Comparison of ENCODE assay signal across 1 cellular context in genomic region chr20:54207743-54208491, GRCh38.
TF ChIP-seq lines count a peak whose summit lies in the region.

Gene PFDN4, plus strand, starts transcription at chr20:54208087. Its CDS starts 14 bp downstream, at chr20:54208101.

TF ChIP-seq in HepG2, 621 proteins besides CTCF, POLR2A, EP300 and RAD21 (continued from another document and continues in another):
- peak; percentile 99 to 100 for TF ChIP-seq HMGXB4 (CRISPR knock-in tag; IDR thresholded peaks at IDR 0.05; ENCODE audit: borderline replicate concordance in 1 of 2, low read depth in 1 of 2)
- TF ChIP-seq ZNF850 (CRISPR knock-in tag; conservative IDR thresholded peaks at IDR 0.05) = no peak
- TF ChIP-seq POLR2G (IDR thresholded peaks at IDR 0.05; ENCODE audit: low read depth, low read length) = peak; percentile 96
- TF ChIP-seq, protein P1, sequence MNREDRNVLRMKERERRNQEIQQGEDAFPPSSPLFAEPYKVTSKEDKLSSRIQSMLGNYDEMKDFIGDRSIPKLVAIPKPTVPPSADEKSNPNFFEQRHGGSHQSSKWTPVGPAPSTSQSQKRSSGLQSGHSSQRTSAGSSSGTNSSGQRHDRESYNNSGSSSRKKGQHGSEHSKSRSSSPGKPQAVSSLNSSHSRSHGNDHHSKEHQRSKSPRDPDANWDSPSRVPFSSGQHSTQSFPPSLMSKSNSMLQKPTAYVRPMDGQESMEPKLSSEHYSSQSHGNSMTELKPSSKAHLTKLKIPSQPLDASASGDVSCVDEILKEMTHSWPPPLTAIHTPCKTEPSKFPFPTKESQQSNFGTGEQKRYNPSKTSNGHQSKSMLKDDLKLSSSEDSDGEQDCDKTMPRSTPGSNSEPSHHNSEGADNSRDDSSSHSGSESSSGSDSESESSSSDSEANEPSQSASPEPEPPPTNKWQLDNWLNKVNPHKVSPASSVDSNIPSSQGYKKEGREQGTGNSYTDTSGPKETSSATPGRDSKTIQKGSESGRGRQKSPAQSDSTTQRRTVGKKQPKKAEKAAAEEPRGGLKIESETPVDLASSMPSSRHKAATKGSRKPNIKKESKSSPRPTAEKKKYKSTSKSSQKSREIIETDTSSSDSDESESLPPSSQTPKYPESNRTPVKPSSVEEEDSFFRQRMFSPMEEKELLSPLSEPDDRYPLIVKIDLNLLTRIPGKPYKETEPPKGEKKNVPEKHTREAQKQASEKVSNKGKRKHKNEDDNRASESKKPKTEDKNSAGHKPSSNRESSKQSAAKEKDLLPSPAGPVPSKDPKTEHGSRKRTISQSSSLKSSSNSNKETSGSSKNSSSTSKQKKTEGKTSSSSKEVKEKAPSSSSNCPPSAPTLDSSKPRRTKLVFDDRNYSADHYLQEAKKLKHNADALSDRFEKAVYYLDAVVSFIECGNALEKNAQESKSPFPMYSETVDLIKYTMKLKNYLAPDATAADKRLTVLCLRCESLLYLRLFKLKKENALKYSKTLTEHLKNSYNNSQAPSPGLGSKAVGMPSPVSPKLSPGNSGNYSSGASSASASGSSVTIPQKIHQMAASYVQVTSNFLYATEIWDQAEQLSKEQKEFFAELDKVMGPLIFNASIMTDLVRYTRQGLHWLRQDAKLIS (CRISPR knock-in tag; IDR thresholded peaks at IDR 0.05) = no peak
- TF ChIP-seq TOPORS (CRISPR knock-in tag; IDR thresholded peaks at IDR 0.05) = peak; percentile 95
- TF ChIP-seq MAFG (CRISPR knock-in tag; IDR thresholded peaks at IDR 0.05) = 0 out of 2 replicates have a peak, but pooled peaks have one; percentile 5
- TF ChIP-seq TMF1 (CRISPR knock-in tag; IDR thresholded peaks at IDR 0.05; ENCODE audit: low read depth) = peak; percentile 82
- no peak for TF ChIP-seq RFX1 (IDR thresholded peaks at IDR 0.05)
- TF ChIP-seq ZNF546 (CRISPR knock-in tag; conservative IDR thresholded peaks at IDR 0.05) = peak; percentile 95; the same call in 1 of the 2 replicates
- peak; percentile 56; the same call in 1 of the 2 replicates for TF ChIP-seq ZBTB7A (CRISPR knock-in tag; IDR thresholded peaks at IDR 0.05)
- TF ChIP-seq TBL1XR1 (IDR thresholded peaks at IDR 0.05; ENCODE audit: borderline replicate concordance, low read length, partially characterized antibody) = peak; percentile 76
- peak; percentile 99 for TF ChIP-seq ASH2L (IDR thresholded peaks at IDR 0.05; ENCODE audit: insufficient read length, low read depth, low read length)
- TF ChIP-seq ATF4 (CRISPR knock-in tag; IDR thresholded peaks at IDR 0.05) = peak in 1 of 2 experiments; percentile 85; a peak in 2 of 4 replicates
- peak; percentile 79 for TF ChIP-seq RELA (CRISPR knock-in tag; IDR thresholded peaks at IDR 0.05)
- peak; percentile 94 for TF ChIP-seq ZNF354B (CRISPR knock-in tag; IDR thresholded peaks at IDR 0.05)
- TF ChIP-seq KLF11 (CRISPR knock-in tag; IDR thresholded peaks at IDR 0.05) = 0 out of 2 replicates have a peak, but pooled peaks have one; percentile 76
- TF ChIP-seq, protein P2, sequence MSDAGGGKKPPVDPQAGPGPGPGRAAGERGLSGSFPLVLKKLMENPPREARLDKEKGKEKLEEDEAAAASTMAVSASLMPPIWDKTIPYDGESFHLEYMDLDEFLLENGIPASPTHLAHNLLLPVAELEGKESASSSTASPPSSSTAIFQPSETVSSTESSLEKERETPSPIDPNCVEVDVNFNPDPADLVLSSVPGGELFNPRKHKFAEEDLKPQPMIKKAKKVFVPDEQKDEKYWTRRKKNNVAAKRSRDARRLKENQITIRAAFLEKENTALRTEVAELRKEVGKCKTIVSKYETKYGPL (CRISPR knock-in tag; IDR thresholded peaks at IDR 0.05) = no peak
- peak; percentile 68; the same call in 1 of the 2 replicates for TF ChIP-seq NFIC (IDR thresholded peaks at IDR 0.05; ENCODE audit: low read length)
- TF ChIP-seq, protein P3, sequence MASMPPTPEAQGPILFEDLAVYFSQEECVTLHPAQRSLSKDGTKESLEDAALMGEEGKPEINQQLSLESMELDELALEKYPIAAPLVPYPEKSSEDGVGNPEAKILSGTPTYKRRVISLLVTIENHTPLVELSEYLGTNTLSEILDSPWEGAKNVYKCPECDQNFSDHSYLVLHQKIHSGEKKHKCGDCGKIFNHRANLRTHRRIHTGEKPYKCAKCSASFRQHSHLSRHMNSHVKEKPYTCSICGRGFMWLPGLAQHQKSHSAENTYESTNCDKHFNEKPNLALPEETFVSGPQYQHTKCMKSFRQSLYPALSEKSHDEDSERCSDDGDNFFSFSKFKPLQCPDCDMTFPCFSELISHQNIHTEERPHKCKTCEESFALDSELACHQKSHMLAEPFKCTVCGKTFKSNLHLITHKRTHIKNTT (CRISPR knock-in tag; IDR thresholded peaks at IDR 0.05) = peak; percentile 93; the same call in 1 of the 2 replicates
- TF ChIP-seq MIXL1 (CRISPR knock-in tag; IDR thresholded peaks at IDR 0.05) = peak; percentile 99
- TF ChIP-seq ZNF333 (CRISPR knock-in tag; IDR thresholded peaks at IDR 0.05; ENCODE audit: borderline replicate concordance) = peak; percentile 80
- TF ChIP-seq, protein P4, sequence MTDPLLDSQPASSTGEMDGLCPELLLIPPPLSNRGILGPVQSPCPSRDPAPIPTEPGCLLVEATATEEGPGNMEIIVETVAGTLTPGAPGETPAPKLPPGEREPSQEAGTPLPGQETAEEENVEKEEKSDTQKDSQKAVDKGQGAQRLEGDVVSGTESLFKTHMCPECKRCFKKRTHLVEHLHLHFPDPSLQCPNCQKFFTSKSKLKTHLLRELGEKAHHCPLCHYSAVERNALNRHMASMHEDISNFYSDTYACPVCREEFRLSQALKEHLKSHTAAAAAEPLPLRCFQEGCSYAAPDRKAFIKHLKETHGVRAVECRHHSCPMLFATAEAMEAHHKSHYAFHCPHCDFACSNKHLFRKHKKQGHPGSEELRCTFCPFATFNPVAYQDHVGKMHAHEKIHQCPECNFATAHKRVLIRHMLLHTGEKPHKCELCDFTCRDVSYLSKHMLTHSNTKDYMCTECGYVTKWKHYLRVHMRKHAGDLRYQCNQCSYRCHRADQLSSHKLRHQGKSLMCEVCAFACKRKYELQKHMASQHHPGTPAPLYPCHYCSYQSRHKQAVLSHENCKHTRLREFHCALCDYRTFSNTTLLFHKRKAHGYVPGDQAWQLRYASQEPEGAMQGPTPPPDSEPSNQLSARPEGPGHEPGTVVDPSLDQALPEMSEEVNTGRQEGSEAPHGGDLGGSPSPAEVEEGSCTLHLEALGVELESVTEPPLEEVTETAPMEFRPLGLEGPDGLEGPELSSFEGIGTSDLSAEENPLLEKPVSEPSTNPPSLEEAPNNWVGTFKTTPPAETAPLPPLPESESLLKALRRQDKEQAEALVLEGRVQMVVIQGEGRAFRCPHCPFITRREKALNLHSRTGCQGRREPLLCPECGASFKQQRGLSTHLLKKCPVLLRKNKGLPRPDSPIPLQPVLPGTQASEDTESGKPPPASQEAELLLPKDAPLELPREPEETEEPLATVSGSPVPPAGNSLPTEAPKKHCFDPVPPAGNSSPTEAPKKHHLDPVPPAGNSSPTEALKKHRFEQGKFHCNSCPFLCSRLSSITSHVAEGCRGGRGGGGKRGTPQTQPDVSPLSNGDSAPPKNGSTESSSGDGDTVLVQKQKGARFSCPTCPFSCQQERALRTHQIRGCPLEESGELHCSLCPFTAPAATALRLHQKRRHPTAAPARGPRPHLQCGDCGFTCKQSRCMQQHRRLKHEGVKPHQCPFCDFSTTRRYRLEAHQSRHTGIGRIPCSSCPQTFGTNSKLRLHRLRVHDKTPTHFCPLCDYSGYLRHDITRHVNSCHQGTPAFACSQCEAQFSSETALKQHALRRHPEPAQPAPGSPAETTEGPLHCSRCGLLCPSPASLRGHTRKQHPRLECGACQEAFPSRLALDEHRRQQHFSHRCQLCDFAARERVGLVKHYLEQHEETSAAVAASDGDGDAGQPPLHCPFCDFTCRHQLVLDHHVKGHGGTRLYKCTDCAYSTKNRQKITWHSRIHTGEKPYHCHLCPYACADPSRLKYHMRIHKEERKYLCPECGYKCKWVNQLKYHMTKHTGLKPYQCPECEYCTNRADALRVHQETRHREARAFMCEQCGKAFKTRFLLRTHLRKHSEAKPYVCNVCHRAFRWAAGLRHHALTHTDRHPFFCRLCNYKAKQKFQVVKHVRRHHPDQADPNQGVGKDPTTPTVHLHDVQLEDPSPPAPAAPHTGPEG (CRISPR knock-in tag; IDR thresholded peaks at IDR 0.05) = peak; percentile 93
- TF ChIP-seq TOE1 (CRISPR knock-in tag; IDR thresholded peaks at IDR 0.05) = peak; percentile 42
- peak; percentile 75 for TF ChIP-seq PHF5A (CRISPR knock-in tag; IDR thresholded peaks at IDR 0.05; ENCODE audit: low read depth, unreplicated experiment)
- peak; percentile 88; the same call in 1 of the 2 replicates for TF ChIP-seq CREB3 (CRISPR knock-in tag; IDR thresholded peaks at IDR 0.05)
- 0 out of 2 replicates have a peak, but pooled peaks have one; percentile 55 for TF ChIP-seq SNAPC5 (CRISPR knock-in tag; IDR thresholded peaks at IDR 0.05; ENCODE audit: borderline replicate concordance)
- TF ChIP-seq ZNF543 (CRISPR knock-in tag; IDR thresholded peaks at IDR 0.05) = peak; percentile 48; the same call in 1 of the 2 replicates
- peak; percentile 25; the same call in 1 of the 2 replicates for TF ChIP-seq MYPOP (CRISPR knock-in tag; IDR thresholded peaks at IDR 0.05)
- TF ChIP-seq ZKSCAN5 (CRISPR knock-in tag; IDR thresholded peaks at IDR 0.05) = no peak
- TF ChIP-seq, protein P5, sequence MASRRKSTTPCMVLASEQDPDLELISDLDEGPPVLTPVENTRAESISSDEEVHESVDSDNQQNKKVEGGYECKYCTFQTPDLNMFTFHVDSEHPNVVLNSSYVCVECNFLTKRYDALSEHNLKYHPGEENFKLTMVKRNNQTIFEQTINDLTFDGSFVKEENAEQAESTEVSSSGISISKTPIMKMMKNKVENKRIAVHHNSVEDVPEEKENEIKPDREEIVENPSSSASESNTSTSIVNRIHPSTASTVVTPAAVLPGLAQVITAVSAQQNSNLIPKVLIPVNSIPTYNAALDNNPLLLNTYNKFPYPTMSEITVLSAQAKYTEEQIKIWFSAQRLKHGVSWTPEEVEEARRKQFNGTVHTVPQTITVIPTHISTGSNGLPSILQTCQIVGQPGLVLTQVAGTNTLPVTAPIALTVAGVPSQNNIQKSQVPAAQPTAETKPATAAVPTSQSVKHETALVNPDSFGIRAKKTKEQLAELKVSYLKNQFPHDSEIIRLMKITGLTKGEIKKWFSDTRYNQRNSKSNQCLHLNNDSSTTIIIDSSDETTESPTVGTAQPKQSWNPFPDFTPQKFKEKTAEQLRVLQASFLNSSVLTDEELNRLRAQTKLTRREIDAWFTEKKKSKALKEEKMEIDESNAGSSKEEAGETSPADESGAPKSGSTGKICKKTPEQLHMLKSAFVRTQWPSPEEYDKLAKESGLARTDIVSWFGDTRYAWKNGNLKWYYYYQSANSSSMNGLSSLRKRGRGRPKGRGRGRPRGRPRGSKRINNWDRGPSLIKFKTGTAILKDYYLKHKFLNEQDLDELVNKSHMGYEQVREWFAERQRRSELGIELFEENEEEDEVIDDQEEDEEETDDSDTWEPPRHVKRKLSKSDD (CRISPR knock-in tag; IDR thresholded peaks at IDR 0.05; ENCODE audit: low read depth) = peak; percentile 93; the same call in 1 of the 2 replicates
- TF ChIP-seq ZNF577 (CRISPR knock-in tag; IDR thresholded peaks at IDR 0.05; ENCODE audit: borderline replicate concordance, low read depth) = no peak
- peak; percentile 98 for TF ChIP-seq ZNF563 (CRISPR knock-in tag; IDR thresholded peaks at IDR 0.05)
- TF ChIP-seq HOMEZ (CRISPR knock-in tag; IDR thresholded peaks at IDR 0.05; ENCODE audit: low read depth) = peak; percentile 84
- TF ChIP-seq MYNN (CRISPR knock-in tag; IDR thresholded peaks at IDR 0.05; ENCODE audit: low read depth) = peak; percentile 32; the same call in 1 of the 2 replicates
- TF ChIP-seq RFXANK (CRISPR knock-in tag; IDR thresholded peaks at IDR 0.05) = no peak; the same call in 1 of the 2 replicates
